In genomic region chr1:172826096-172826741, GRCh38 we compare ENCODE assay signal across 8 cellular contexts.
DNase-seq lines count a peak whose midpoint lies in the region; ATAC-seq, FAIRE-seq and TF ChIP-seq lines count a peak whose summit lies in the region.

No MANE protein-coding gene starts in this region.

- no peaks in the 10 kb centered on the region for H3K9me3 ChIP-seq in upper lobe of left lung

- peak overlapping the region; percentile 49 to 75 (median 65) for H3K27ac ChIP-seq in upper lobe of left lung

- H3K4me3 ChIP-seq in upper lobe of left lung, result peak overlapping the region in 1 of 4 donors; percentile 17

- H3K27me3 ChIP-seq in upper lobe of left lung, result no peaks in the 10 kb centered on the region

- peaks cover 0 to 18% (median 6%) of the 10 kb centered on the region in 4 donors for H3K4me1 ChIP-seq in upper lobe of left lung

- peak in 2 of 4 donors; percentile 48 to 63 for TF ChIP-seq EP300 in upper lobe of left lung (IDR thresholded peaks at IDR 0.05)

- peak; percentile 74 for TF ChIP-seq CTCF in D721Med (IDR thresholded peaks at IDR 0.05; ENCODE audit: insufficient read depth, missing control alignments)
- peak in 5 of 6 experiments; percentile 54 to 76 (median 68) for TF ChIP-seq CTCF in upper lobe of left lung (IDR thresholded peaks at IDR 0.05)

- no peak for DNase-seq in D721Med (ENCODE audit: insufficient read length, low spot score)
- DNase-seq in H54 (ENCODE audit: insufficient read length, low spot score), result peak; percentile 11
- DNase-seq in OCI-M1 (lab: John Stamatoyannopoulos, UW), result peak; percentile 88
- DNase-seq in dermis microvascular lymphatic vessel endothelial cell (ENCODE audit: low read depth in 2 of 2), result peak; percentile 47 to 78
- peak; percentile 62 for DNase-seq in medulla oblongata (ENCODE audit: extremely low spot score)
- DNase-seq in upper lobe of left lung, result no peak
- no peak for DNase-seq in islet precursor cell

- peak; percentile 56 for FAIRE-seq in D721Med (lab: Jason Lieb, UNC)
- peak; percentile 75 for FAIRE-seq in H54 (lab: Jason Lieb, UNC)

- no peak for TF ChIP-seq POLR2A in H54 (IDR thresholded peaks at IDR 0.05; ENCODE audit: low read depth, low read length)
- TF ChIP-seq POLR2A in upper lobe of left lung (IDR thresholded peaks at IDR 0.05), result no peak

- ATAC-seq in upper lobe of left lung (ENCODE audit: low FRiP score in 2 of 2) (peak; percentile 75 to 94), GM21381 (IDR thresholded peaks at IDR 0.05; ENCODE audit: unreplicated experiment) (no peak)

- no peaks in the 10 kb centered on the region for H3K36me3 ChIP-seq in upper lobe of left lung

- 32 to 34% methylated on average over 10 of the region's 10 CpGs for WGBS in upper lobe of left lung, 2 donors

Comparison
In these comparisons a context has a peak if more than half of its experiments do, and no peak if none do; other contexts are left out.
1. DNase-seq: peak in H54 (single experiment), OCI-M1 (single experiment), dermis microvascular lymphatic vessel endothelial cell (2 of 2) and medulla oblongata (single experiment); none in D721Med (single experiment), upper lobe of left lung (0 of 2) and islet precursor cell (single experiment).